1 cellular context compared by ENCODE assay signal in genomic region chr1:64915381-64916274, GRCh38.
A peak's percentile ranks its signal among the peaks of the same experiment; 100 is the strongest.
TF ChIP-seq lines count a peak whose summit lies in the region.

No MANE protein-coding gene starts in this region.

TF ChIP-seq in A549, 52 proteins besides CTCF, POLR2A, EP300 and RAD21 (continued from another document):
- TF ChIP-seq, protein P1, sequence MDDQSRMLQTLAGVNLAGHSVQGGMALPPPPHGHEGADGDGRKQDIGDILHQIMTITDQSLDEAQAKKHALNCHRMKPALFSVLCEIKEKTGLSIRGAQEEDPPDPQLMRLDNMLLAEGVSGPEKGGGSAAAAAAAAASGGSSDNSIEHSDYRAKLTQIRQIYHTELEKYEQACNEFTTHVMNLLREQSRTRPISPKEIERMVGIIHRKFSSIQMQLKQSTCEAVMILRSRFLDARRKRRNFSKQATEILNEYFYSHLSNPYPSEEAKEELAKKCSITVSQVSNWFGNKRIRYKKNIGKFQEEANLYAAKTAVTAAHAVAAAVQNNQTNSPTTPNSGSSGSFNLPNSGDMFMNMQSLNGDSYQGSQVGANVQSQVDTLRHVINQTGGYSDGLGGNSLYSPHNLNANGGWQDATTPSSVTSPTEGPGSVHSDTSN (IDR thresholded peaks at IDR 0.05): peak; percentile 52; the same call in 1 of the 2 replicates
- TF ChIP-seq, protein P2, sequence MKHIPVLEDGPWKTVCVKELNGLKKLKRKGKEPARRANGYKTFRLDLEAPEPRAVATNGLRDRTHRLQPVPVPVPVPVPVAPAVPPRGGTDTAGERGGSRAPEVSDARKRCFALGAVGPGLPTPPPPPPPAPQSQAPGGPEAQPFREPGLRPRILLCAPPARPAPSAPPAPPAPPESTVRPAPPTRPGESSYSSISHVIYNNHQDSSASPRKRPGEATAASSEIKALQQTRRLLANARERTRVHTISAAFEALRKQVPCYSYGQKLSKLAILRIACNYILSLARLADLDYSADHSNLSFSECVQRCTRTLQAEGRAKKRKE (CRISPR knock-in tag; IDR thresholded peaks at IDR 0.05; ENCODE audit: low read depth): peak; percentile 41; the same call in 1 of the 2 replicates
- no peak for TF ChIP-seq MAZ (IDR thresholded peaks at IDR 0.05; ENCODE audit: borderline replicate concordance, low read depth, low read length)
- TF ChIP-seq MYC (IDR thresholded peaks at IDR 0.05; ENCODE audit: borderline replicate concordance, low read length): 0 out of 2 replicates have a peak, but pooled peaks have one; percentile 14
- 0 out of 3 replicates have a peak, but pooled peaks have one; percentile 20 for TF ChIP-seq SMC3 (IDR thresholded peaks at IDR 0.05)
- no peak for TF ChIP-seq MAFK (IDR thresholded peaks at IDR 0.05; ENCODE audit: partially characterized antibody)
- no peak for TF ChIP-seq PHF8 (IDR thresholded peaks at IDR 0.05; ENCODE audit: borderline replicate concordance, low read depth)
- TF ChIP-seq EHMT2 (IDR thresholded peaks at IDR 0.05; ENCODE audit: low read depth): no peak
- no peak; the same call in 1 of the 2 replicates for TF ChIP-seq HOXA7 (CRISPR knock-in tag; IDR thresholded peaks at IDR 0.05)
- peak in 1 of 2 experiments; percentile 75; a peak in 2 of 4 replicates for TF ChIP-seq CEBPB (IDR thresholded peaks at IDR 0.05)
- no peak for TF ChIP-seq TP53 (CRISPR knock-in tag; IDR thresholded peaks at IDR 0.05)
- TF ChIP-seq RFX5 (IDR thresholded peaks at IDR 0.05): no peak
- TF ChIP-seq HMGXB4 (CRISPR knock-in tag; IDR thresholded peaks at IDR 0.05; ENCODE audit: borderline replicate concordance): no peak
- no peak for TF ChIP-seq ZFP36 (IDR thresholded peaks at IDR 0.05; ENCODE audit: borderline replicate concordance, partially characterized antibody)
- no peak for TF ChIP-seq BHLHE40 (IDR thresholded peaks at IDR 0.05; ENCODE audit: low read depth, low read length)
- TF ChIP-seq NFE2L2 (conservative IDR thresholded peaks at IDR 0.05; ENCODE audit: low read length): no peak
- TF ChIP-seq SREBF2 (IDR thresholded peaks at IDR 0.05): no peak
- TF ChIP-seq HOXB13 (CRISPR knock-in tag; IDR thresholded peaks at IDR 0.05; ENCODE audit: low read depth): peak; percentile 20; the same call in 1 of the 2 replicates
- TF ChIP-seq CHD4 (IDR thresholded peaks at IDR 0.05; ENCODE audit: borderline replicate concordance): no peak
- peak; percentile 79 for TF ChIP-seq RARB (CRISPR knock-in tag; IDR thresholded peaks at IDR 0.05)
- peak; percentile 84 for TF ChIP-seq MAX (IDR thresholded peaks at IDR 0.05)
- TF ChIP-seq CHD2 (IDR thresholded peaks at IDR 0.05; ENCODE audit: low read length, partially characterized antibody): no peak
- TF ChIP-seq CBX2 (IDR thresholded peaks at IDR 0.05; ENCODE audit: borderline replicate concordance, low read depth): no peak
- no peak for TF ChIP-seq ZC3H11A (IDR thresholded peaks at IDR 0.05)
- TF ChIP-seq HDAC2 (IDR thresholded peaks at IDR 0.05): no peak
- no peak for TF ChIP-seq ZNF302 (CRISPR knock-in tag; IDR thresholded peaks at IDR 0.05)
